Comparison of ENCODE assay signal across 8 cellular contexts in genomic region chr1:98051065-98051675, GRCh38.
DNase-seq lines count a peak whose midpoint lies in the region; FAIRE-seq and TF ChIP-seq lines count a peak whose summit lies in the region.

No MANE protein-coding gene starts in this region.

- peaks cover 2% of the 10 kb centered on the region for H3K79me1 ChIP-seq in trophoblast cell (ENCODE audit: low read length)

- H3K4me2 ChIP-seq in Karpas-422 (ENCODE audit: low read depth, low read length, poor library complexity, severe bottlenecking) = no peak overlapping the region
- H3K4me2 ChIP-seq in trophoblast cell (ENCODE audit: low read length) = no peak overlapping the region

- intact Hi-C loops in Calu3 (cut with micrococcal nuclease; ENCODE audit: unreplicated experiment) = loop anchor here (1.0 to 10.0 kb wide), 4 partner anchors 48 to 776 kb away; no protein-coding TSS in a partner anchor
- intact Hi-C loops in posterior vena cava (cut with DNase I) = loop anchor here in 1 of 2 donors (10.0 kb wide), 1 partner anchor 1086 kb away; no protein-coding TSS in a partner anchor

- H3K27ac ChIP-seq in Karpas-422 (ENCODE audit: low read length) = no peak overlapping the region
- H3K27ac ChIP-seq in trophoblast cell (ENCODE audit: low read depth, low read length) = no peak overlapping the region

- no TSS peak for BruUV-seq in Calu3 (replicated peaks; lab: Mats Ljungman, UMichigan)

- no peak overlapping the region for H2AK5ac ChIP-seq in trophoblast cell (ENCODE audit: low read length)

- no peak overlapping the region for H3K18ac ChIP-seq in trophoblast cell (ENCODE audit: low read length)

- no peak overlapping the region for H2BK120ac ChIP-seq in trophoblast cell (ENCODE audit: insufficient read depth, low read length, poor library complexity)

- H3K9me3 ChIP-seq in Karpas-422 (ENCODE audit: low read length) = no peaks in the 10 kb centered on the region
- peaks cover 2% of the 10 kb centered on the region for H3K9me3 ChIP-seq in trophoblast cell (ENCODE audit: insufficient read depth, low read depth, low read length)

- no peak overlapping the region for H4K91ac ChIP-seq in trophoblast cell (ENCODE audit: low read depth, low read length)

- H3K4me1 Mint-ChIP-seq in Calu3 (ENCODE audit: low read depth, unreplicated experiment) = peaks cover 30% of the 10 kb centered on the region

- no peak overlapping the region for H4K12ac ChIP-seq in trophoblast cell (ENCODE audit: low read depth, low read length)

- H3K27me3 Mint-ChIP-seq in Calu3 (ENCODE audit: unreplicated experiment) = no peaks in the 10 kb centered on the region

- TF ChIP-seq CTCF in Calu3 (IDR thresholded peaks at IDR 0.05; ENCODE audit: unreplicated experiment) = peak; percentile 45
- TF ChIP-seq CTCF in GM20000 (IDR thresholded peaks at IDR 0.05; ENCODE audit: extremely low read depth, missing control alignments) = peak; percentile 63

- H3K23ac ChIP-seq in trophoblast cell (ENCODE audit: low read length) = no peak overlapping the region

- H3K27ac Mint-ChIP-seq in Calu3 (ENCODE audit: unreplicated experiment) = no peak overlapping the region

- WGBS in trophoblast cell (ENCODE audit: extremely low coverage, insufficient coverage, insufficient read length) = no CpG with 5 or more reads among the region's 1 CpG

- no peak overlapping the region for H2BK5ac ChIP-seq in trophoblast cell (ENCODE audit: low read depth, low read length, poor library complexity)

- H3K4me3 ChIP-seq in Karpas-422 (ENCODE audit: low read length) (no peak overlapping the region), trophoblast cell (ENCODE audit: low read depth, low read length) (no peak overlapping the region)

- no peak overlapping the region for H3K9ac ChIP-seq in Karpas-422 (ENCODE audit: low read length)
- H3K9ac ChIP-seq in trophoblast cell (ENCODE audit: low read length) = no peak overlapping the region

- peaks cover 24% of the 10 kb centered on the region for H3K36me3 Mint-ChIP-seq in Calu3 (ENCODE audit: insufficient read depth, unreplicated experiment)

- H3K79me2 ChIP-seq in Karpas-422 (ENCODE audit: low read length) = no peaks in the 10 kb centered on the region
- no peaks in the 10 kb centered on the region for H3K79me2 ChIP-seq in trophoblast cell (ENCODE audit: control insufficient read depth, insufficient read depth, low read length, poor library complexity)

- H4K20me1 ChIP-seq in Karpas-422 (ENCODE audit: insufficient read depth, low read depth, low read length) = no peaks in the 10 kb centered on the region

- H3K4me3 Mint-ChIP-seq in Calu3 (ENCODE audit: low read depth, unreplicated experiment) = no peak overlapping the region

- no peaks in the 10 kb centered on the region for H3K9me2 ChIP-seq in Karpas-422 (replicated peaks; ENCODE audit: insufficient read depth, low read length)

- CTCF ChIA-PET in Calu3 (lab: Charles Lee) = interaction anchor here (0.6 to 1.0 kb wide), 2 partner anchors 417 to 957 kb away, joined by 3 read pairs; no protein-coding TSS in a partner anchor

- peak; percentile 89 for FAIRE-seq in RCC 7860 (lab: Jason Lieb, UNC)
- FAIRE-seq in frontal cortex (lab: Jason Lieb, UNC) = peak; percentile 88

- H3K4me1 ChIP-seq in Karpas-422 (ENCODE audit: low read length) (peaks cover 8% of the 10 kb centered on the region), trophoblast cell (ENCODE audit: control insufficient read depth in 1 of 2, insufficient read depth in 2 of 2, low read length in 2 of 2) (peaks cover 6 to 10% of the 10 kb centered on the region in 2 experiments)

- no peak overlapping the region for H3K14ac ChIP-seq in trophoblast cell (ENCODE audit: low read length)

- H2AFZ ChIP-seq in Karpas-422 (ENCODE audit: low read length) = no peak overlapping the region
- no peak overlapping the region for H2AFZ ChIP-seq in trophoblast cell (ENCODE audit: insufficient read depth, low read length, poor library complexity)

- no peaks in the 10 kb centered on the region for H3K27me3 ChIP-seq in Karpas-422 (ENCODE audit: low read length)
- H3K27me3 ChIP-seq in trophoblast cell (ENCODE audit: insufficient read depth, low read length) = peaks cover 25% of the 10 kb centered on the region

- H2BK12ac ChIP-seq in trophoblast cell (ENCODE audit: low read length) = no peak overlapping the region

- no peak overlapping the region for H3K4ac ChIP-seq in trophoblast cell (ENCODE audit: low read depth, low read length)

- DNase-seq in Calu3 (peak; percentile 76), GM20000 (ENCODE audit: low spot score) (peak; percentile 72), Karpas-422 (peak; percentile 91), RCC 7860 (ENCODE audit: low spot score) (peak; percentile 67), frontal cortex (ENCODE audit: low spot score in 2 of 2) (peak in 1 of 2 donors; percentile 58), trophoblast cell (peak; percentile 58 to 87), posterior vena cava (ENCODE audit: low spot score) (no peak)
- DNase-seq in activated effector memory CD4-positive, alpha-beta T cell treated with Interleukin-2 at 50 U/mL for 16 hours = peak; percentile 56

- no peaks in the 10 kb centered on the region for H3K9me3 Mint-ChIP-seq in Calu3 (ENCODE audit: low read depth, unreplicated experiment)

- no peaks in the 10 kb centered on the region for H3K36me3 ChIP-seq in Karpas-422 (ENCODE audit: insufficient read depth, low read length)
- H3K36me3 ChIP-seq in trophoblast cell (ENCODE audit: control insufficient read depth in 1 of 2, insufficient read depth in 2 of 2, low read length in 2 of 2) = no peaks in the 10 kb centered on the region

- H4K8ac ChIP-seq in trophoblast cell (ENCODE audit: low read depth, low read length) = no peak overlapping the region
